8 cellular contexts compared by ENCODE assay signal in genomic region chr6:13012977-13013680, GRCh38.
DNase-seq lines count a peak whose midpoint lies in the region; ATAC-seq and TF ChIP-seq lines count a peak whose summit lies in the region.

No MANE protein-coding gene starts in this region.

- H3K36me3 ChIP-seq in adrenal gland (replicated peaks in 1 of 2) (no peaks in the 10 kb centered on the region), OCI-LY7 (ENCODE audit: insufficient read depth, low read length) (no peaks in the 10 kb centered on the region)

- no peak for TF ChIP-seq CTCF in adrenal gland (IDR thresholded peaks at IDR 0.05)
- no peak for TF ChIP-seq CTCF in OCI-LY7 (conservative IDR thresholded peaks at IDR 0.05; ENCODE audit: low read length)

- H3K27ac Mint-ChIP-seq in T-helper 2 cell treated with Interferon-gamma antibody and Interleukin-4, amounts not matched to agents 5 μg/mL and 100 μg/mL, for 36 hours: no peak overlapping the region
- H3K27ac Mint-ChIP-seq in stimulated activated effector memory CD8-positive, alpha-beta T cell treated with anti-CD3 and anti-CD28 coated beads, Interleukin-12 subunit alpha, Interleukin-12 subunit beta, amount 100 ng/mL, for 72 hours: no peak overlapping the region

- no peaks in the 10 kb centered on the region for H3K9me3 Mint-ChIP-seq in T-helper 2 cell treated with Interferon-gamma antibody and Interleukin-4, amounts not matched to agents 5 μg/mL and 100 μg/mL, for 36 hours
- H3K9me3 Mint-ChIP-seq in stimulated activated effector memory CD8-positive, alpha-beta T cell treated with anti-CD3 and anti-CD28 coated beads, Interleukin-12 subunit alpha, Interleukin-12 subunit beta, amount 100 ng/mL, for 72 hours: no peaks in the 10 kb centered on the region

- H3K4me3 Mint-ChIP-seq in T-helper 2 cell treated with Interferon-gamma antibody and Interleukin-4, amounts not matched to agents 5 μg/mL and 100 μg/mL, for 36 hours: peak overlapping the region; percentile 61
- H3K4me3 Mint-ChIP-seq in stimulated activated effector memory CD8-positive, alpha-beta T cell treated with anti-CD3 and anti-CD28 coated beads, Interleukin-12 subunit alpha, Interleukin-12 subunit beta, amount 100 ng/mL, for 72 hours: peak overlapping the region; percentile 59

- BruUV-seq in OCI-LY7 (replicated peaks; lab: Mats Ljungman, UMichigan): no TSS peak

- intact Hi-C loops in adrenal gland (cut with DNase I): no loop called here
- intact Hi-C loops in OCI-LY7 (cut with micrococcal nuclease; ENCODE audit: unreplicated experiment): no loop called here

- H2AFZ ChIP-seq in OCI-LY7 (ENCODE audit: low read length): no peak overlapping the region

- H3K4me3 ChIP-seq in adrenal gland: peak overlapping the region in 1 of 4 donors; percentile 55
- no peak overlapping the region for H3K4me3 ChIP-seq in OCI-LY7 (ENCODE audit: low read depth, low read length, poor library complexity, severe bottlenecking)

- peaks cover 3% of the 10 kb centered on the region for H3K4me1 Mint-ChIP-seq in T-helper 2 cell treated with Interferon-gamma antibody and Interleukin-4, amounts not matched to agents 5 μg/mL and 100 μg/mL, for 36 hours (ENCODE audit: low read depth)
- peaks cover 5% of the 10 kb centered on the region for H3K4me1 Mint-ChIP-seq in stimulated activated effector memory CD8-positive, alpha-beta T cell treated with anti-CD3 and anti-CD28 coated beads, Interleukin-12 subunit alpha, Interleukin-12 subunit beta, amount 100 ng/mL, for 72 hours

- peaks cover 17% of the 10 kb centered on the region for H3K27me3 ChIP-seq in adrenal gland

- CTCF ChIA-PET in OCI-LY7 (lab: Charles Lee; ENCODE audit: unreplicated experiment): no interaction called here

- WGBS in adrenal gland, 4 donors: 20 to 24% (median 21%) methylated on average over 20 to 21 of the region's 21 CpGs

- no peaks in the 10 kb centered on the region for H3K9me2 ChIP-seq in OCI-LY7 (ENCODE audit: insufficient read depth, low read length)

- no peaks in the 10 kb centered on the region for H3K36me3 Mint-ChIP-seq in T-helper 2 cell treated with Interferon-gamma antibody and Interleukin-4, amounts not matched to agents 5 μg/mL and 100 μg/mL, for 36 hours (ENCODE audit: low read depth)
- no peaks in the 10 kb centered on the region for H3K36me3 Mint-ChIP-seq in stimulated activated effector memory CD8-positive, alpha-beta T cell treated with anti-CD3 and anti-CD28 coated beads, Interleukin-12 subunit alpha, Interleukin-12 subunit beta, amount 100 ng/mL, for 72 hours

- ATAC-seq in stimulated activated effector memory CD8-positive, alpha-beta T cell treated with anti-CD3 and anti-CD28 coated beads, Interleukin-12 subunit alpha, Interleukin-12 subunit beta, amount 100 ng/mL, for 72 hours: no peak
- no peak for ATAC-seq in HG02623 (IDR thresholded peaks at IDR 0.05; ENCODE audit: unreplicated experiment)

- POLR2A ChIA-PET in OCI-LY7 (lab: Charles Lee): no interaction called here

- H3K4me2 ChIP-seq in OCI-LY7 (ENCODE audit: low read length): no peak overlapping the region

- H3K27me3 Mint-ChIP-seq in T-helper 2 cell treated with Interferon-gamma antibody and Interleukin-4, amounts not matched to agents 5 μg/mL and 100 μg/mL, for 36 hours (ENCODE audit: low read depth): peaks cover 48% of the 10 kb centered on the region

- no peak for DNase-seq in T-helper 2 cell treated with Interferon-gamma antibody and Interleukin-4, amounts not matched to agents 5 μg/mL and 100 μg/mL, for 36 hours (ENCODE audit: low spot score)
- DNase-seq in T-helper 2 cell: no peak
- peak in 4 of 7 donors; percentile 5 to 55 (median 14) for DNase-seq in adrenal gland
- DNase-seq in islet precursor cell: peak; percentile 67
- no peak for DNase-seq in stimulated activated effector memory CD8-positive, alpha-beta T cell treated with anti-CD3 and anti-CD28 coated beads, Interleukin-12 subunit alpha, Interleukin-12 subunit beta, amount 100 ng/mL, for 72 hours (ENCODE audit: low spot score in 2 of 2)
- no peak for DNase-seq in OCI-LY7 (ENCODE audit: low spot score)
- no peak for DNase-seq in mesenteric fat pad (ENCODE audit: low spot score)

- H3K4me1 ChIP-seq in adrenal gland (replicated peaks in 1 of 2): peaks cover 4 to 14% of the 10 kb centered on the region in 2 donors
- no peaks in the 10 kb centered on the region for H3K4me1 ChIP-seq in OCI-LY7 (ENCODE audit: insufficient read depth, low read length, poor library complexity, severe bottlenecking)

- H3K27ac ChIP-seq in adrenal gland (no peak overlapping the region), OCI-LY7 (ENCODE audit: low read depth, low read length, poor library complexity, severe bottlenecking) (no peak overlapping the region)

- H4K20me1 ChIP-seq in OCI-LY7 (ENCODE audit: insufficient read depth, low read length): no peaks in the 10 kb centered on the region

- H3K79me2 ChIP-seq in OCI-LY7 (ENCODE audit: insufficient read depth, low read depth, low read length): no peaks in the 10 kb centered on the region

- H3K9me3 ChIP-seq in adrenal gland (replicated peaks in 1 of 3) (no peaks in the 10 kb centered on the region), OCI-LY7 (ENCODE audit: low read length) (no peaks in the 10 kb centered on the region)

- TF ChIP-seq POLR2A in adrenal gland (IDR thresholded peaks at IDR 0.05): no peak

Comparison
In these comparisons a context has a peak if more than half of its experiments do, and no peak if none do; other contexts are left out.
1. DNase-seq: peak in adrenal gland (4 of 7) and islet precursor cell (single experiment); none in T-helper 2 cell treated with Interferon-gamma antibody and Interleukin-4, amounts not matched to agents 5 μg/mL and 100 μg/mL, for 36 hours (single experiment), T-helper 2 cell (0 of 5), stimulated activated effector memory CD8-positive, alpha-beta T cell treated with anti-CD3 and anti-CD28 coated beads, Interleukin-12 subunit alpha, Interleukin-12 subunit beta, amount 100 ng/mL, for 72 hours (0 of 2), OCI-LY7 (single experiment) and mesenteric fat pad (single experiment).